In genomic region chr17:65401581-65401980, GRCh38 we compare ENCODE assay signal across 19 cellular contexts.
"Had no signal": no experiment of that assay in that cellular context is flagged by ENCODE, and none has a peak within 500 bp of the region (broad histone marks: within the 10 kb centered on the region; RNA-seq: fewer than 3 reads in every experiment).

No MANE protein-coding gene starts in this region.

- FAIRE-seq: TTC549 had no signal

- H3K27me3 ChIP-seq: body of pancreas, cardiac muscle cell, left lung, neural progenitor cell, sigmoid colon, testis, vagina had no signal

- H3K27ac ChIP-seq: body of pancreas, cardiac muscle cell, left lung, neural progenitor cell, sigmoid colon, testis, vagina had no signal

- H3K36me3 ChIP-seq: cardiac muscle cell, left lung, neural progenitor cell, sigmoid colon, vagina had no signal

- H3K9ac ChIP-seq: neural progenitor cell had no signal

- H3K4me2 ChIP-seq: neural progenitor cell had no signal

- H3K4me1 ChIP-seq: body of pancreas, left lung, sigmoid colon, testis, vagina had no signal

- DNase-seq: activated CD4-positive, alpha-beta T cell treated with anti-CD3 and anti-CD28 coated beads, Interleukin-2, amount 50 U/mL, for 4 hours; activated naive CD4-positive, alpha-beta T cell treated with anti-CD3 and anti-CD28 coated beads, Interleukin-2, amount 10 ng/mL, durations not matched to agents 7 days and 5 days; activated T-cell treated with anti-CD3 and anti-CD28 coated beads, Interleukin-2, amount 50 U/mL, for 48 hours; body of pancreas; effector CD8-positive, alpha-beta T cell; foreskin melanocyte; left lung; naive thymus-derived CD8-positive, alpha-beta T cell; retina; sigmoid colon; stimulated activated CD4-positive, alpha-beta T cell treated with anti-CD3 and anti-CD28 coated beads, Interleukin-4, amount 100 ng/mL, for 1 hour; stimulated activated naive CD4-positive, alpha-beta T cell; testis had no signal

- H3K4me3 ChIP-seq: body of pancreas, cardiac muscle cell, left lung, lung, neural progenitor cell, sigmoid colon, testis, vagina had no signal

- ATAC-seq: body of pancreas; left lung; naive thymus-derived CD8-positive, alpha-beta T cell; WTC11 had no signal

- H3K9me3 ChIP-seq: body of pancreas, left lung, sigmoid colon, testis, vagina had no signal

- H2AFZ ChIP-seq: neural progenitor cell had no signal
